32 cellular contexts compared by ENCODE assay signal in the genomic region with DNA sequence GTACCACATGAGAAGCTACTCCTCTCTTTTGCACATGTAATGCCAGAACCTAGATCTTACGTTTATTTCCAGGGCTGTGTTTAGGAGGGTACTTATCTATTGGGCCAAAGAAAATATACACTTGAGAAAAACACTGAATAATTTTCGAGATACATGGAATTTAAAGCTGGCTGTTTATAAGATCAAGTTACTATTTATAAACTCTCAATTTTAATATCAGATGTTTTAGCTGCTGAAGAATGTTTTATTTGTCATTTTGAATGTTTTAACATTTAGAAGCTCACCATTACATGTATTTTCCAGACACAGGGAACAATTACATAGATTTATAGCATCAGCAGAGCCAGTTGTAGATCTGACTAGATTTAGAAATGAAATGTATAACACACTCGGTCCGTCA.
"Had no signal": no experiment of that assay in that cellular context is flagged by ENCODE, and none has a peak within 500 bp of the region (broad histone marks: within the 10 kb centered on the region; RNA-seq: fewer than 3 reads in every experiment).

No MANE protein-coding gene starts in this region.

- H3K36me3 ChIP-seq: brain microvascular endothelial cell, esophagus muscularis mucosa, gastrocnemius medialis had no signal

- H3K4me1 ChIP-seq: foreskin keratinocyte, gastrocnemius medialis had no signal

- ATAC-seq: activated CD4-positive, alpha-beta T cell treated with anti-CD3 and anti-CD28 coated beads for 36 hours; activated CD8-positive, alpha-beta T cell treated with anti-CD3 and anti-CD28 coated beads, Interleukin-2, amount 10 ng/mL, durations not matched to agents 7 days and 5 days; activated naive CD4-positive, alpha-beta T cell treated with anti-CD3 and anti-CD28 coated beads, Interleukin-2, amount 50 U/mL, for 72 hours; activated T-cell treated with anti-CD3 and anti-CD28 coated beads, Interleukin-2, amount 50 U/mL, for 72 hours; foreskin keratinocyte; gastrocnemius medialis; T-helper 17 cell had no signal

- H3K4me1 Mint-ChIP-seq: activated CD4-positive, alpha-beta T cell treated with anti-CD3 and anti-CD28 coated beads for 36 hours; activated CD4-positive, alpha-beta T cell treated with anti-CD3 and anti-CD28 coated beads, Interleukin-2, amount 10 ng/mL, durations not matched to agents 24 days and 14 days; activated naive CD4-positive, alpha-beta T cell treated with anti-CD3 and anti-CD28 coated beads, Interleukin-2, amount 10 ng/mL, durations not matched to agents 7 days and 5 days; activated naive CD8-positive, alpha-beta T cell treated with anti-CD3 and anti-CD28 coated beads, Interleukin-2, amount 10 ng/mL, durations not matched to agents 7 days and 5 days; central memory CD8-positive, alpha-beta T cell; endodermal cell; T-helper 17 cell had no signal

- H3K27me3 Mint-ChIP-seq: activated CD4-positive, alpha-beta memory T cell treated with anti-CD3 and anti-CD28 coated beads for 36 hours; activated CD4-positive, alpha-beta T cell treated with anti-CD3 and anti-CD28 coated beads, Interleukin-2, amount 10 ng/mL, durations not matched to agents 24 days and 14 days; activated naive CD4-positive, alpha-beta T cell treated with anti-CD3 and anti-CD28 coated beads, Interleukin-2, amount 10 ng/mL, durations not matched to agents 7 days and 5 days; activated naive CD8-positive, alpha-beta T cell treated with anti-CD3 and anti-CD28 coated beads, Interleukin-2, amount 10 ng/mL, durations not matched to agents 7 days and 5 days; activated T-cell treated with anti-CD3 and anti-CD28 coated beads, Interleukin-2, amount 50 U/mL, for 24 hours; central memory CD8-positive, alpha-beta T cell; dendritic cell treated with granulocyte-macrophage colony-stimulating factor and Interleukin-4, amounts not matched to agents 40 ng/mL and 50 ng/mL, for 4 days had no signal

- DNase-seq: activated CD4-positive, alpha-beta memory T cell treated with anti-CD3 and anti-CD28 coated beads for 36 hours; activated CD4-positive, alpha-beta T cell treated with anti-CD3 and anti-CD28 coated beads for 36 hours; activated CD4-positive, alpha-beta T cell treated with anti-CD3 and anti-CD28 coated beads, Interleukin-2, amount 10 ng/mL, durations not matched to agents 24 days and 14 days; activated CD4-positive, CD25-positive, alpha-beta regulatory T cell; activated CD4-positive, CD25-positive, alpha-beta regulatory T cell treated with anti-CD3 and anti-CD28 coated beads, Interleukin-2, amount 50 U/mL, for 72 hours; activated CD8-positive, alpha-beta memory T cell treated with anti-CD3 and anti-CD28 coated beads, Interleukin-2, amount 50 U/mL, for 48 hours; activated CD8-positive, alpha-beta T cell treated with anti-CD3 and anti-CD28 coated beads, Interleukin-2, amount 10 ng/mL, durations not matched to agents 7 days and 5 days; activated gamma-delta T cell; activated naive CD4-positive, alpha-beta T cell; activated naive CD4-positive, alpha-beta T cell treated with anti-CD3 and anti-CD28 coated beads, Interleukin-2, amount 10 ng/mL, durations not matched to agents 7 days and 5 days; activated naive CD8-positive, alpha-beta T cell treated with anti-CD3 and anti-CD28 coated beads, Interleukin-2, amount 10 ng/mL, durations not matched to agents 7 days and 5 days; activated T-cell treated with anti-CD3 and anti-CD28 coated beads for 4 hours; activated T-cell treated with anti-CD3 and anti-CD28 coated beads, Interleukin-2, amount 50 U/mL, for 24 hours; activated T-cell treated with anti-CD3 and anti-CD28 coated beads, Interleukin-2, amount 50 U/mL, for 72 hours; amniotic stem cell; brain microvascular endothelial cell; dorsolateral prefrontal cortex; effector memory CD4-positive, alpha-beta T cell; endodermal cell; erythroblast; foreskin keratinocyte; gastrocnemius medialis; glutamatergic neuron; T-helper 1 cell; T-helper 17 cell; T1000 had no signal

- H3K27ac Mint-ChIP-seq: activated CD4-positive, alpha-beta memory T cell treated with anti-CD3 and anti-CD28 coated beads for 36 hours; activated CD4-positive, alpha-beta T cell treated with anti-CD3 and anti-CD28 coated beads for 36 hours; activated CD4-positive, alpha-beta T cell treated with anti-CD3 and anti-CD28 coated beads, Interleukin-2, amount 10 ng/mL, durations not matched to agents 24 days and 14 days; activated CD8-positive, alpha-beta T cell treated with anti-CD3 and anti-CD28 coated beads, Interleukin-2, amount 10 ng/mL, durations not matched to agents 7 days and 5 days; activated naive CD4-positive, alpha-beta T cell treated with anti-CD3 and anti-CD28 coated beads, Interleukin-2, amount 10 ng/mL, durations not matched to agents 7 days and 5 days; activated naive CD4-positive, alpha-beta T cell treated with anti-CD3 and anti-CD28 coated beads, Interleukin-2, amount 50 U/mL, for 72 hours; activated naive CD8-positive, alpha-beta T cell treated with anti-CD3 and anti-CD28 coated beads, Interleukin-2, amount 10 ng/mL, durations not matched to agents 7 days and 5 days; activated T-cell treated with anti-CD3 and anti-CD28 coated beads, Interleukin-2, amount 50 U/mL, for 24 hours; activated T-cell treated with anti-CD3 and anti-CD28 coated beads, Interleukin-2, amount 50 U/mL, for 72 hours; dendritic cell treated with granulocyte-macrophage colony-stimulating factor and Interleukin-4, amounts not matched to agents 40 ng/mL and 50 ng/mL, for 4 days; endodermal cell; T-helper 17 cell; T-helper 2 cell treated with Interferon-gamma antibody and Interleukin-4, amounts not matched to agents 5 μg/mL and 100 μg/mL, for 36 hours had no signal

- H3K9me3 Mint-ChIP-seq: activated CD4-positive, alpha-beta memory T cell treated with anti-CD3 and anti-CD28 coated beads for 36 hours; activated CD4-positive, alpha-beta T cell treated with anti-CD3 and anti-CD28 coated beads, Interleukin-2, amount 10 ng/mL, durations not matched to agents 24 days and 14 days; activated naive CD4-positive, alpha-beta T cell treated with anti-CD3 and anti-CD28 coated beads, Interleukin-2, amount 10 ng/mL, durations not matched to agents 7 days and 5 days; activated naive CD4-positive, alpha-beta T cell treated with anti-CD3 and anti-CD28 coated beads, Interleukin-2, amount 50 U/mL, for 72 hours; activated naive CD8-positive, alpha-beta T cell treated with anti-CD3 and anti-CD28 coated beads, Interleukin-2, amount 10 ng/mL, durations not matched to agents 7 days and 5 days; activated T-cell treated with anti-CD3 and anti-CD28 coated beads, Interleukin-2, amount 50 U/mL, for 24 hours; central memory CD8-positive, alpha-beta T cell; dendritic cell treated with granulocyte-macrophage colony-stimulating factor and Interleukin-4, amounts not matched to agents 40 ng/mL and 50 ng/mL, for 4 days; endodermal cell; T-helper 2 cell treated with Interferon-gamma antibody and Interleukin-4, amounts not matched to agents 5 μg/mL and 100 μg/mL, for 36 hours had no signal

- H3K27me3 ChIP-seq: brain microvascular endothelial cell, esophagus muscularis mucosa, foreskin keratinocyte, gastrocnemius medialis had no signal

- H3K4me3 ChIP-seq: coronary artery, dorsolateral prefrontal cortex, esophagus muscularis mucosa, gastrocnemius medialis had no signal

- H3K27ac ChIP-seq: brain microvascular endothelial cell, coronary artery, dorsolateral prefrontal cortex, esophagus muscularis mucosa, foreskin keratinocyte, gastrocnemius medialis had no signal

- H3K4me3 Mint-ChIP-seq: activated CD4-positive, alpha-beta memory T cell treated with anti-CD3 and anti-CD28 coated beads for 36 hours; activated CD4-positive, alpha-beta T cell treated with anti-CD3 and anti-CD28 coated beads for 36 hours; activated CD4-positive, alpha-beta T cell treated with anti-CD3 and anti-CD28 coated beads, Interleukin-2, amount 10 ng/mL, durations not matched to agents 24 days and 14 days; activated CD8-positive, alpha-beta T cell treated with anti-CD3 and anti-CD28 coated beads, Interleukin-2, amount 10 ng/mL, durations not matched to agents 7 days and 5 days; activated naive CD4-positive, alpha-beta T cell treated with anti-CD3 and anti-CD28 coated beads, Interleukin-2, amount 10 ng/mL, durations not matched to agents 7 days and 5 days; activated naive CD8-positive, alpha-beta T cell treated with anti-CD3 and anti-CD28 coated beads, Interleukin-2, amount 10 ng/mL, durations not matched to agents 7 days and 5 days; activated T-cell treated with anti-CD3 and anti-CD28 coated beads, Interleukin-2, amount 50 U/mL, for 24 hours; activated T-cell treated with anti-CD3 and anti-CD28 coated beads, Interleukin-2, amount 50 U/mL, for 72 hours; central memory CD8-positive, alpha-beta T cell; dendritic cell treated with granulocyte-macrophage colony-stimulating factor and Interleukin-4, amounts not matched to agents 40 ng/mL and 50 ng/mL, for 4 days; endodermal cell; T-helper 17 cell; T-helper 2 cell treated with Interferon-gamma antibody and Interleukin-4, amounts not matched to agents 5 μg/mL and 100 μg/mL, for 36 hours had no signal

- H3K36me3 Mint-ChIP-seq: activated CD4-positive, alpha-beta memory T cell treated with anti-CD3 and anti-CD28 coated beads for 36 hours; activated naive CD4-positive, alpha-beta T cell treated with anti-CD3 and anti-CD28 coated beads, Interleukin-2, amount 10 ng/mL, durations not matched to agents 7 days and 5 days; activated naive CD4-positive, alpha-beta T cell treated with anti-CD3 and anti-CD28 coated beads, Interleukin-2, amount 50 U/mL, for 72 hours; activated naive CD8-positive, alpha-beta T cell treated with anti-CD3 and anti-CD28 coated beads, Interleukin-2, amount 10 ng/mL, durations not matched to agents 7 days and 5 days had no signal

- H3K9me3 ChIP-seq: esophagus muscularis mucosa, gastrocnemius medialis had no signal
